Comparison of ENCODE assay signal across 9 cellular contexts in the genomic region with DNA sequence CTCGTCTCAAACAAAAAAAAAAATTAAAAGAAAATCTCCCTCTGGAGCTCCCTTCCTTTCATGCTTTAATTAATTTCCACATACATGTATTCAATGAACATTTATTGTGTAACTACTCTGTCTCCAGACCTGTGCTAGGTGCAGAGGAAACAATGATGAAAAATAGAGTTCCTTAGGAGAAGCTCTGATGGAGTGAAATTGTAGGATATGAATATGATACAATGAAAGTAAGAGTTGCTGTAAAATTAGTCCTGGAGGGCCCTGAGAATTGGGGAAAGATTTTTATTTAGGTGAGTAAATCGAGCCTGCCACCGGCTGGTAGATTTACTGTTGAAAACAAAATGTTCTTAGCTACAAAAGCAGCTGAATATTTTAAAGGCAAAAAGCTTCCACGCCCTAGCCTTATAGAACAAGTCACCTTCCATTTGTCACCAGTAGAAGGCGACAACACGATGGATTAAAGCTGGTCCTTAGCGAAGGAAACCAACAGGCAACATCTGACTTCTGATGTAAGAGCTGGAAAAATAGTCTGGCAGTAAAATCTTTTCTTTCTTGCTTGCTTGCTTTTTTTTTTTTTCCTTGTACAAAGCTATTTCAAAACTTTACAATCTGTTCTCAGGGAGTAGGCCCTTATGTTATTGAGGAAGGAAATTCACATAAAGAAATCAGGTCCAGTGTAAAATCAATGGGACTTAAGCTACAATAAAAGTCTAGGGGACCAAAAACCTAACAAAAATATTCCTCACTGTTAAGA.
DNase-seq lines count a peak whose midpoint lies in the region; ATAC-seq and TF ChIP-seq lines count a peak whose summit lies in the region.
"Had no signal": no experiment of that assay in that cellular context is flagged by ENCODE, and none has a peak within 500 bp of the region (broad histone marks: within the 10 kb centered on the region; RNA-seq: fewer than 3 reads in every experiment).

No MANE protein-coding gene starts in this region.

- H3K4me3 ChIP-seq in HL-60 (replicated peaks; ENCODE audit: insufficient read depth, low read length): no peak overlapping the region
- no peak overlapping the region for H3K4me3 ChIP-seq in effector memory CD4-positive, alpha-beta T cell (ENCODE audit: insufficient read depth, low read depth, low read length, poor library complexity, severe bottlenecking)

- intact Hi-C loops in CD4-positive, alpha-beta T cell (cut with DNase I, micrococcal nuclease): loop anchor here (1.0 to 5.0 kb wide), 3 partner anchors 75 to 555 kb away; no protein-coding TSS in a partner anchor
- intact Hi-C loops in left ventricle myocardium superior (cut with micrococcal nuclease): loop anchor here (5.0 kb wide), 1 partner anchor 445 kb away; no protein-coding TSS in a partner anchor

- peak in 1 of 10 experiments; percentile 9 for DNase-seq in CD4-positive, alpha-beta T cell
- DNase-seq in HL-60 (ENCODE audit: low read depth in 1 of 2, low spot score in 1 of 2) (peak; percentile 32 to 43), NCI-H748 (lab: John Stamatoyannopoulos, UW; ENCODE audit: unreplicated experiment) (peak; percentile 63), anterior cingulate cortex (lab: John Stamatoyannopoulos, UW) (peak in 31 of 58 donors; percentile 5 to 82 (median 29)), left ventricle myocardium superior (no peak), retina (peak; percentile 75)
- no peak for DNase-seq in effector memory CD4-positive, alpha-beta T cell

- no peaks in the 10 kb centered on the region for H3K36me3 ChIP-seq in effector memory CD4-positive, alpha-beta T cell (ENCODE audit: control insufficient read depth, insufficient read depth, low read length)

- H3K4me3 Mint-ChIP-seq in CD4-positive, alpha-beta T cell: no peak overlapping the region
- H3K4me3 Mint-ChIP-seq: T-cell had no signal

- CTCF ChIA-PET in CD4-positive, alpha-beta T cell (lab: Charles Lee): interaction anchor here (0.8 to 1.0 kb wide), 2 partner anchors 21 to 41 kb away, joined by 3 to 5 read pairs; no protein-coding TSS in a partner anchor

- no peaks in the 10 kb centered on the region for H3K9me3 Mint-ChIP-seq in CD4-positive, alpha-beta T cell
- H3K9me3 Mint-ChIP-seq: T-cell had no signal

- peaks cover 8% of the 10 kb centered on the region for H3K4me1 Mint-ChIP-seq in CD4-positive, alpha-beta T cell (ENCODE audit: low read depth)

- H3K27me3 Mint-ChIP-seq in CD4-positive, alpha-beta T cell: peaks cover 10% of the 10 kb centered on the region

- no peaks in the 10 kb centered on the region for H3K9me3 ChIP-seq in CD4-positive, alpha-beta T cell (ENCODE audit: control insufficient read depth, low read length)
- no peaks in the 10 kb centered on the region for H3K9me3 ChIP-seq in effector memory CD4-positive, alpha-beta T cell (ENCODE audit: control insufficient read depth, low read length)

- no peaks in the 10 kb centered on the region for H3K4me1 ChIP-seq in effector memory CD4-positive, alpha-beta T cell (ENCODE audit: control insufficient read depth, insufficient read depth, low read length, poor library complexity, severe bottlenecking)

- H3K36me3 Mint-ChIP-seq in CD4-positive, alpha-beta T cell (ENCODE audit: low read depth): no peaks in the 10 kb centered on the region
- H3K36me3 Mint-ChIP-seq: T-cell had no signal

- TF ChIP-seq CTCF in CD4-positive, alpha-beta T cell (IDR thresholded peaks at IDR 0.05): peak; percentile 66
- TF ChIP-seq CTCF in HL-60 (IDR thresholded peaks at IDR 0.05; ENCODE audit: insufficient read depth, low read length): peak; percentile 50

- ATAC-seq in CD4-positive, alpha-beta T cell (ENCODE audit: poor library complexity): no peak
- ATAC-seq in GM18867 (IDR thresholded peaks at IDR 0.05; ENCODE audit: unreplicated experiment) (peak; percentile 73), left ventricle myocardium superior (peak; percentile 89)

- no peak overlapping the region for H3K27ac ChIP-seq in CD4-positive, alpha-beta T cell (ENCODE audit: low read depth, low read length)
- H3K27ac ChIP-seq in HL-60 (replicated peaks): no peak overlapping the region
- H3K27ac ChIP-seq in effector memory CD4-positive, alpha-beta T cell (ENCODE audit: insufficient read depth, low read length, poor library complexity, severe bottlenecking): no peak overlapping the region

- H3K27ac Mint-ChIP-seq in CD4-positive, alpha-beta T cell: no peak overlapping the region
- H3K27ac Mint-ChIP-seq: T-cell had no signal

- POLR2A ChIA-PET in CD4-positive, alpha-beta T cell (lab: Charles Lee): interaction anchor here (0.7 to 0.8 kb wide), 2 partner anchors 173 to 323 kb away, joined by 3 to 5 read pairs; no protein-coding TSS in a partner anchor

- H3K27me3 ChIP-seq in CD4-positive, alpha-beta T cell (ENCODE audit: control insufficient read depth, insufficient read depth, low read length): no peaks in the 10 kb centered on the region
- no peaks in the 10 kb centered on the region for H3K27me3 ChIP-seq in HL-60 (ENCODE audit: insufficient read depth, poor library complexity, severe bottlenecking)
- H3K27me3 ChIP-seq in effector memory CD4-positive, alpha-beta T cell (replicated peaks; ENCODE audit: control insufficient read depth, insufficient read depth, low read length, poor library complexity, severe bottlenecking): no peaks in the 10 kb centered on the region

Comparison
In these comparisons a context has a peak if more than half of its experiments do, and no peak if none do; other contexts are left out.
1. DNase-seq: peak in HL-60 (2 of 2), NCI-H748 (single experiment), anterior cingulate cortex (31 of 58) and retina (single experiment); none in left ventricle myocardium superior (single experiment) and effector memory CD4-positive, alpha-beta T cell (0 of 3).